ENCODE assay signal across 27 cellular contexts in genomic region chr3:115673860-115674259, GRCh38. TPM values are rescaled to one million over a fixed set of nuclear protein-coding genes. Genes with fewer than 3 reads are reported as not detected.
"Had no signal": no experiment of that assay in that cellular context is flagged by ENCODE, and none has a peak within 500 bp of the region (broad histone marks: within the 10 kb centered on the region; RNA-seq: fewer than 3 reads in every experiment).

No MANE protein-coding gene starts in this region.

- DNase-seq: colonic mucosa; cortex of kidney; effector CD8-positive, alpha-beta T cell; effector memory CD8-positive, alpha-beta T cell; endodermal cell; erythroblast; esophagus squamous epithelium; foreskin fibroblast; foreskin melanocyte; gastrocnemius medialis; glutamatergic neuron; head of caudate nucleus; heart right ventricle; hippocampal formation; left cardiac atrium; left lung; left ventricle myocardium superior; lower lobe of right lung; mesenchymal stem cell; mucosa of descending colon had no signal

- ATAC-seq: effector memory CD8-positive, alpha-beta T cell; esophagus mucosa; gastrocnemius medialis; heart right ventricle; left cardiac atrium; left lung; left ventricle myocardium superior; lower lobe of right lung; mucosa of descending colon had no signal

- H3K27ac Mint-ChIP-seq: dendritic cell treated with granulocyte-macrophage colony-stimulating factor and Interleukin-4, amounts not matched to agents 40 ng/mL and 50 ng/mL, for 4 days; effector memory CD8-positive, alpha-beta T cell; endodermal cell; mesothelial cell of epicardium had no signal

- H3K36me3 Mint-ChIP-seq: mesothelial cell of epicardium had no signal

- H3K9me3 Mint-ChIP-seq: dendritic cell treated with granulocyte-macrophage colony-stimulating factor and Interleukin-4, amounts not matched to agents 40 ng/mL and 50 ng/mL, for 4 days; effector memory CD8-positive, alpha-beta T cell; endodermal cell; mesothelial cell of epicardium had no signal

- H3K4me1 Mint-ChIP-seq: endodermal cell had no signal

- H3K4me3 Mint-ChIP-seq: dendritic cell treated with granulocyte-macrophage colony-stimulating factor and Interleukin-4, amounts not matched to agents 40 ng/mL and 50 ng/mL, for 4 days; effector memory CD8-positive, alpha-beta T cell; endodermal cell; mesothelial cell of epicardium had no signal

RNA-seq across cellular contexts. Expression of gene GAP43, which starts 50.5 kb away (rescaled TPM):
- total RNA-seq: dermis microvascular lymphatic vessel endothelial cell, esophagus mucosa, lower lobe of right lung, lung microvascular endothelial cell, mesenteric fat pad had no signal
- polyA plus RNA-seq: keratinocyte had no signal
